Comparison of ENCODE assay signal across 8 cellular contexts in the genomic region with DNA sequence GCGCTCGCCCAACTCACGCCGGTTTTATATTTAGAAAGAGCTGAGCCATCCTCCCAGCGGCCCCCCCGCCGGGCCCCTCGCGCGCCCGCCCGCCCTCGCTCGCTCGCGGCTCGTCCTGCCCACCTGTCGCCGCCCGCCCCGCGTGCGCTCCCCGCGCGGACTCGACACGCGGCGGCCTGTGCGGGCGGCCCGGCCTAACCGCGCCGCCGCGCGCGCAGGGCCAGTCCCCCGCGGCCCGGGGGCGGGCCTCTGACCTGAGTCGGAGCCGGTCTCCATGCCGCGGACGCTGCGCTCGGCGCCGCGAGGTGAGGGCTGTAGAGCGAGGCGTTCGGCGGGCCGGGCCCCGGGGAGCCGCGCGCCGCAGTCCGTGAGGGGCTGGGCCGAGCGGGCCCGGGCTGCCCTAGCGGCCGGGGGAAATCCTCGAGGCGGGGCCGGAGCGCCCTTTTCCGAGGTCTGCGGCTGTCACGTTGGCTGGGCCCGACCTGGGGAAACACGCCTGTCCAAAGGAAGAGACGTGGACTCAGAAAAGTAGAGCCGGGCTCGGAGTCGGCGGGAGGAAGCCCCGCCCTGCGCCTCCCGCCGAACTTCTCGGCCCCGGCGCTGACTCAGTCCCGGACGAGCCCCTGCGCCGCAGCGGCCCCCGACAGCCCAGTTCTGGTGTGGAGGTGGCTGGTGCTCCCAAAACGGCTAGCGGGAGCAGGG. TPM values are rescaled to one million over a fixed set of nuclear protein-coding genes. Genes with fewer than 3 reads are reported as not detected.
DNase-seq lines count a peak whose midpoint lies in the region; ATAC-seq and TF ChIP-seq lines count a peak whose summit lies in the region.

A gene with protein sequence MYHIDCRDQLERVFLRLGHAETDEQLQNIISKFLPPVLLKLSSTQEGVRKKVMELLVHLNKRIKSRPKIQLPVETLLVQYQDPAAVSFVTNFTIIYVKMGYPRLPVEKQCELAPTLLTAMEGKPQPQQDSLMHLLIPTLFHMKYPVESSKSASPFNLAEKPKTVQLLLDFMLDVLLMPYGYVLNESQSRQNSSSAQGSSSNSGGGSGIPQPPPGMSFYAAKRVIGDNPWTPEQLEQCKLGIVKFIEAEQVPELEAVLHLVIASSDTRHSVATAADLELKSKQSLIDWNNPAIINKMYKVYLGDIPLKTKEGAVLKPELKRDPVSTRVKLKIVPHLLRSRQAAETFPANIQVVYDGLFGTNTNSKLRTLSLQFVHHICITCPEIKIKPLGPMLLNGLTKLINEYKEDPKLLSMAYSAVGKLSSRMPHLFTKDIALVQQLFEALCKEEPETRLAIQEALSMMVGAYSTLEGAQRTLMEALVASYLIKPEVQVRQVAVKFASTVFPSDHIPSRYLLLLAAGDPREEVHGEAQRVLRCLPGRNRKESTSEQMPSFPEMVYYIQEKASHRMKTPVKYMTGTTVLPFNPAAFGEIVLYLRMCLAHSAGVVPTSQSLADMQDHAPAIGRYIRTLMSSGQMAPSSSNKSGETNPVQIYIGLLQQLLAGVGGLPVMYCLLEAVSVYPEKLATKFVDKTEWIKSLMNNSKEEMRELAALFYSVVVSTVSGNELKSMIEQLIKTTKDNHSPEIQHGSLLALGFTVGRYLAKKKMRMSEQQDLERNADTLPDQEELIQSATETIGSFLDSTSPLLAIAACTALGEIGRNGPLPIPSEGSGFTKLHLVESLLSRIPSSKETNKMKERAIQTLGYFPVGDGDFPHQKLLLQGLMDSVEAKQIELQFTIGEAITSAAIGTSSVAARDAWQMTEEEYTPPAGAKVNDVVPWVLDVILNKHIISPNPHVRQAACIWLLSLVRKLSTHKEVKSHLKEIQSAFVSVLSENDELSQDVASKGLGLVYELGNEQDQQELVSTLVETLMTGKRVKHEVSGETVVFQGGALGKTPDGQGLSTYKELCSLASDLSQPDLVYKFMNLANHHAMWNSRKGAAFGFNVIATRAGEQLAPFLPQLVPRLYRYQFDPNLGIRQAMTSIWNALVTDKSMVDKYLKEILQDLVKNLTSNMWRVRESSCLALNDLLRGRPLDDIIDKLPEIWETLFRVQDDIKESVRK (N-terminal part only) (minus strand): TSS at position 522 of the 702 bp plus-strand sequence. CDS start 11,465 bp downstream, outside the sequence.

- H3K4me2 ChIP-seq in osteoblast (ENCODE audit: insufficient read depth, low read length), result peak within 1 kb of the TSS; percentile 96

- peaks cover 27% of the 10 kb centered on the region for H4K20me1 ChIP-seq in osteoblast (ENCODE audit: insufficient read depth, low read length)

- peaks cover 18% of the 10 kb centered on the region for H3K36me3 Mint-ChIP-seq in activated naive CD8-positive, alpha-beta T cell treated with anti-CD3 and anti-CD28 coated beads for 36 hours

- H3K9me3 Mint-ChIP-seq in activated naive CD8-positive, alpha-beta T cell treated with anti-CD3 and anti-CD28 coated beads for 36 hours, result peaks cover 1% of the 10 kb centered on the region

- H3K27me3 ChIP-seq in osteoblast (ENCODE audit: insufficient read depth, low read length), result no peaks in the 10 kb centered on the region

- no peak for TF ChIP-seq CTCF in osteoblast (IDR thresholded peaks at IDR 0.05; ENCODE audit: extremely low read depth, low read depth, low read length)

- peaks cover 9% of the 10 kb centered on the region for H3K4me1 ChIP-seq in osteoblast (ENCODE audit: insufficient read depth, low read length)

- H3K36me3 ChIP-seq in osteoblast (ENCODE audit: insufficient read depth, low read length), result no peaks in the 10 kb centered on the region

- H3K27ac Mint-ChIP-seq in activated naive CD8-positive, alpha-beta T cell treated with anti-CD3 and anti-CD28 coated beads for 36 hours, result peak within 1 kb of the TSS; percentile 86

- DNase-seq in EH (ENCODE audit: low read depth) (peak; percentile 87), SKM-1 treated with dmso at 0.1 percent for 144 hours (lab: John Stamatoyannopoulos, UW; ENCODE audit: unreplicated experiment) (peak; percentile 29), glomerular visceral epithelial cell (ENCODE audit: extremely low spot score) (peak; percentile 83), osteoblast (ENCODE audit: insufficient read length, low spot score, missing footprints) (peak; percentile 98)
- DNase-seq in Jurkat, Clone E6-1 (ENCODE audit: low read depth, low spot score), result peak; percentile 9
- DNase-seq in activated naive CD8-positive, alpha-beta T cell treated with anti-CD3 and anti-CD28 coated beads for 36 hours, result peak; percentile 80

- H3K27ac ChIP-seq in osteoblast (ENCODE audit: low read depth, low read length) (peak within 1 kb of the TSS; percentile 74), temporal lobe (ENCODE audit: low read depth, low read length) (peak within 1 kb of the TSS; percentile 61)

- H3K79me2 ChIP-seq in osteoblast (ENCODE audit: insufficient read depth, low read length), result peaks cover 41% of the 10 kb centered on the region

- no peaks in the 10 kb centered on the region for H3K9me3 ChIP-seq in osteoblast (ENCODE audit: low read depth, low read length)

- ATAC-seq in GM21717 (IDR thresholded peaks at IDR 0.05; ENCODE audit: unreplicated experiment), result peak; percentile 57

- peaks cover 30% of the 10 kb centered on the region for H3K4me1 Mint-ChIP-seq in activated naive CD8-positive, alpha-beta T cell treated with anti-CD3 and anti-CD28 coated beads for 36 hours

- H3K4me3 Mint-ChIP-seq in activated naive CD8-positive, alpha-beta T cell treated with anti-CD3 and anti-CD28 coated beads for 36 hours, result peak within 1 kb of the TSS; percentile 87

- H3K27me3 Mint-ChIP-seq in activated naive CD8-positive, alpha-beta T cell treated with anti-CD3 and anti-CD28 coated beads for 36 hours, result peaks cover 6% of the 10 kb centered on the region

- H2AFZ ChIP-seq in osteoblast (ENCODE audit: low read length), result peak within 1 kb of the TSS; percentile 88

- H3K4me3 ChIP-seq in Jurkat, Clone E6-1 (ENCODE audit: low read length), result peak within 1 kb of the TSS; percentile 58
- H3K4me3 ChIP-seq in osteoblast (ENCODE audit: insufficient read depth, low read length), result peak within 1 kb of the TSS; percentile 97

RNA-seq across cellular contexts. Expression of the gene that starts here (rescaled TPM):
- 23.7 TPM for polyA plus RNA-seq in Jurkat, Clone E6-1 (2012; ENCODE audit: insufficient read depth, insufficient read length)
- 10 to 100 TPM; 77.4 to 82.6 TPM for total RNA-seq in activated naive CD8-positive, alpha-beta T cell treated with anti-CD3 and anti-CD28 coated beads for 36 hours
- total RNA-seq in osteoblast, result 116 and 117 TPM in 2 replicates
- total RNA-seq in temporal lobe, result 76.7 TPM

Comparison
In these comparisons a context has a peak if more than half of its experiments do, and no peak if none do; other contexts are left out.
1. Peak in every context shown above with its lines: DNase-seq, ATAC-seq, H3K4me3 ChIP-seq and H3K27ac ChIP-seq.
2. DNase-seq: peak in every context shown above with its lines; median percentile 98 in osteoblast; 87 in EH; 83 in glomerular visceral epithelial cell; 80 in activated naive CD8-positive, alpha-beta T cell treated with anti-CD3 and anti-CD28 coated beads for 36 hours; 29 in SKM-1 treated with dmso at 0.1 percent for 144 hours; 9 in Jurkat, Clone E6-1.